In the genomic region with DNA sequence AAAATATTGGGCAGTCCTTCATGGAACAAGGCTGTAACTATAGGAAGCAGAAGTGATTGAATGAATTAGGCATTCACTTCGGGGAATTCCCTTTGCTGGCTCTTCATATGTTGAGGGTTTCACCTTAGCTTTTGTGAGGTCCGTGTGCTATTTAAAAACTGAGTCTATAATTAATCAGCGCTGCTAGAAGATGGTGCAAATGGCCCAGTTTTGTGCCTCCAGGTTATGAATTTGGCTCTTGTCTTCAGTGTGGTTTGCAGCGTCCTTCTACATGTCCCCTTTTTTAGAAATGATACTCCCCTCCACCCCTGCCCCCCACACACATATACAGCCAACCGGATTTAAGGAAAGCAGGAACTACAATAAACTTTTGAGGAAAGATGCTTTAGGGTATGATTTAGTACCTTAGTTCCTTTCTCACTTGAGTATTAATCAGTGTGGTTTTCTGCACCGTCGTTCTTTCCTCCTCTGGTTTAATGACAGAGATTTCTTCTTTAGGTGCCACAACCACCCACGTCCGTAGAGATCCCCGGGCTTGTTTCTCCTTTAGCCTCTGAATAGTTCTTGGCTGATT, we compare ENCODE assay signal across 1 cellular context.
TF ChIP-seq lines count a peak whose summit lies in the region.

No MANE protein-coding gene starts in this region.

TF ChIP-seq in GM12878, 131 proteins besides CTCF, POLR2A, EP300 and RAD21 (continued from another document and continues in another):
- TF ChIP-seq, protein P1, sequence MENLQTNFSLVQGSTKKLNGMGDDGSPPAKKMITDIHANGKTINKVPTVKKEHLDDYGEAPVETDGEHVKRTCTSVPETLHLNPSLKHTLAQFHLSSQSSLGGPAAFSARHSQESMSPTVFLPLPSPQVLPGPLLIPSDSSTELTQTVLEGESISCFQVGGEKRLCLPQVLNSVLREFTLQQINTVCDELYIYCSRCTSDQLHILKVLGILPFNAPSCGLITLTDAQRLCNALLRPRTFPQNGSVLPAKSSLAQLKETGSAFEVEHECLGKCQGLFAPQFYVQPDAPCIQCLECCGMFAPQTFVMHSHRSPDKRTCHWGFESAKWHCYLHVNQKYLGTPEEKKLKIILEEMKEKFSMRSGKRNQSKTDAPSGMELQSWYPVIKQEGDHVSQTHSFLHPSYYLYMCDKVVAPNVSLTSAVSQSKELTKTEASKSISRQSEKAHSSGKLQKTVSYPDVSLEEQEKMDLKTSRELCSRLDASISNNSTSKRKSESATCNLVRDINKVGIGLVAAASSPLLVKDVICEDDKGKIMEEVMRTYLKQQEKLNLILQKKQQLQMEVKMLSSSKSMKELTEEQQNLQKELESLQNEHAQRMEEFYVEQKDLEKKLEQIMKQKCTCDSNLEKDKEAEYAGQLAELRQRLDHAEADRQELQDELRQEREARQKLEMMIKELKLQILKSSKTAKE (IDR thresholded peaks at IDR 0.05; ENCODE audit: low read depth, poor library complexity, severe bottlenecking), result peak; percentile 34
- TF ChIP-seq, protein P2, sequence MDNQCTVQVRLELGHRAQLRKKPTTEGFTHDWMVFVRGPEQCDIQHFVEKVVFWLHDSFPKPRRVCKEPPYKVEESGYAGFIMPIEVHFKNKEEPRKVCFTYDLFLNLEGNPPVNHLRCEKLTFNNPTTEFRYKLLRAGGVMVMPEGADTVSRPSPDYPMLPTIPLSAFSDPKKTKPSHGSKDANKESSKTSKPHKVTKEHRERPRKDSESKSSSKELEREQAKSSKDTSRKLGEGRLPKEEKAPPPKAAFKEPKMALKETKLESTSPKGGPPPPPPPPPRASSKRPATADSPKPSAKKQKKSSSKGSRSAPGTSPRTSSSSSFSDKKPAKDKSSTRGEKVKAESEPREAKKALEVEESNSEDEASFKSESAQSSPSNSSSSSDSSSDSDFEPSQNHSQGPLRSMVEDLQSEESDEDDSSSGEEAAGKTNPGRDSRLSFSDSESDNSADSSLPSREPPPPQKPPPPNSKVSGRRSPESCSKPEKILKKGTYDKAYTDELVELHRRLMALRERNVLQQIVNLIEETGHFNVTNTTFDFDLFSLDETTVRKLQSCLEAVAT (IDR thresholded peaks at IDR 0.05), result 0 out of 2 replicates have a peak, but pooled peaks have one; percentile 52
- no peak for TF ChIP-seq PAX5 (IDR thresholded peaks at IDR 0.05; ENCODE audit: borderline replicate concordance, low read depth, low read length)
- no peak for TF ChIP-seq CBFB (IDR thresholded peaks at IDR 0.05; ENCODE audit: low read depth)
- TF ChIP-seq, protein P3, sequence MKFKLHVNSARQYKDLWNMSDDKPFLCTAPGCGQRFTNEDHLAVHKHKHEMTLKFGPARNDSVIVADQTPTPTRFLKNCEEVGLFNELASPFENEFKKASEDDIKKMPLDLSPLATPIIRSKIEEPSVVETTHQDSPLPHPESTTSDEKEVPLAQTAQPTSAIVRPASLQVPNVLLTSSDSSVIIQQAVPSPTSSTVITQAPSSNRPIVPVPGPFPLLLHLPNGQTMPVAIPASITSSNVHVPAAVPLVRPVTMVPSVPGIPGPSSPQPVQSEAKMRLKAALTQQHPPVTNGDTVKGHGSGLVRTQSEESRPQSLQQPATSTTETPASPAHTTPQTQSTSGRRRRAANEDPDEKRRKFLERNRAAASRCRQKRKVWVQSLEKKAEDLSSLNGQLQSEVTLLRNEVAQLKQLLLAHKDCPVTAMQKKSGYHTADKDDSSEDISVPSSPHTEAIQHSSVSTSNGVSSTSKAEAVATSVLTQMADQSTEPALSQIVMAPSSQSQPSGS (IDR thresholded peaks at IDR 0.05; ENCODE audit: low read length), result peak; percentile 63; the same call in 1 of the 2 replicates
- peak; percentile 73 for TF ChIP-seq MEF2B (IDR thresholded peaks at IDR 0.05; ENCODE audit: partially characterized antibody, poor library complexity, severe bottlenecking)
- TF ChIP-seq YY1 (IDR thresholded peaks at IDR 0.05; ENCODE audit: low read depth, low read length), result no peak
- 0 out of 2 replicates have a peak, but pooled peaks have one; percentile 17 for TF ChIP-seq JUNB (IDR thresholded peaks at IDR 0.05)
- no peak for TF ChIP-seq E2F4 (IDR thresholded peaks at IDR 0.05; ENCODE audit: low read depth, low read length)
- TF ChIP-seq EGR1 (IDR thresholded peaks at IDR 0.05; ENCODE audit: borderline replicate concordance in 1 of 2, low read depth in 2 of 2, low read length in 2 of 2), result peak in 1 of 2 experiments; percentile 61; a peak in 1 of 3 replicates
- TF ChIP-seq SUZ12 (IDR thresholded peaks at IDR 0.05; ENCODE audit: unreplicated experiment), result no peak
- TF ChIP-seq ZSCAN29 (IDR thresholded peaks at IDR 0.05), result no peak
- TF ChIP-seq RELA (IDR thresholded peaks at IDR 0.05; ENCODE audit: borderline replicate concordance, partially characterized antibody), result peak; percentile 37
- no peak for TF ChIP-seq CEBPB (IDR thresholded peaks at IDR 0.05; ENCODE audit: borderline replicate concordance in 1 of 2, low read depth in 2 of 2, low read length in 2 of 2)
- TF ChIP-seq RAD51 (IDR thresholded peaks at IDR 0.05), result peak; percentile 23; the same call in 1 of the 2 replicates
- TF ChIP-seq BACH1 (IDR thresholded peaks at IDR 0.05; ENCODE audit: borderline replicate concordance), result no peak
- no peak for TF ChIP-seq RFX5 (IDR thresholded peaks at IDR 0.05; ENCODE audit: low read depth, low read length)
- peak; percentile 63 for TF ChIP-seq EED (IDR thresholded peaks at IDR 0.05; ENCODE audit: low read depth)
- peak; percentile 77 for TF ChIP-seq MTA2 (IDR thresholded peaks at IDR 0.05; ENCODE audit: low read depth)
- peak; percentile 59; the same call in 1 of the 2 replicates for TF ChIP-seq DPF2 (IDR thresholded peaks at IDR 0.05)
- TF ChIP-seq ATF7 (IDR thresholded peaks at IDR 0.05; ENCODE audit: low read depth), result no peak
- no peak for TF ChIP-seq SUPT20H (IDR thresholded peaks at IDR 0.05; ENCODE audit: borderline replicate concordance, control insufficient read depth, low read depth, low read length)
- no peak for TF ChIP-seq ZNF687 (IDR thresholded peaks at IDR 0.05)
- TF ChIP-seq IKZF2 (IDR thresholded peaks at IDR 0.05), result peak; percentile 66 to 69; a peak in 3 of 4 replicates
- TF ChIP-seq, protein P4, sequence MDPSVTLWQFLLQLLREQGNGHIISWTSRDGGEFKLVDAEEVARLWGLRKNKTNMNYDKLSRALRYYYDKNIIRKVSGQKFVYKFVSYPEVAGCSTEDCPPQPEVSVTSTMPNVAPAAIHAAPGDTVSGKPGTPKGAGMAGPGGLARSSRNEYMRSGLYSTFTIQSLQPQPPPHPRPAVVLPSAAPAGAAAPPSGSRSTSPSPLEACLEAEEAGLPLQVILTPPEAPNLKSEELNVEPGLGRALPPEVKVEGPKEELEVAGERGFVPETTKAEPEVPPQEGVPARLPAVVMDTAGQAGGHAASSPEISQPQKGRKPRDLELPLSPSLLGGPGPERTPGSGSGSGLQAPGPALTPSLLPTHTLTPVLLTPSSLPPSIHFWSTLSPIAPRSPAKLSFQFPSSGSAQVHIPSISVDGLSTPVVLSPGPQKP (IDR thresholded peaks at IDR 0.05; ENCODE audit: low read depth, low read length), result no peak
- TF ChIP-seq, protein P5, sequence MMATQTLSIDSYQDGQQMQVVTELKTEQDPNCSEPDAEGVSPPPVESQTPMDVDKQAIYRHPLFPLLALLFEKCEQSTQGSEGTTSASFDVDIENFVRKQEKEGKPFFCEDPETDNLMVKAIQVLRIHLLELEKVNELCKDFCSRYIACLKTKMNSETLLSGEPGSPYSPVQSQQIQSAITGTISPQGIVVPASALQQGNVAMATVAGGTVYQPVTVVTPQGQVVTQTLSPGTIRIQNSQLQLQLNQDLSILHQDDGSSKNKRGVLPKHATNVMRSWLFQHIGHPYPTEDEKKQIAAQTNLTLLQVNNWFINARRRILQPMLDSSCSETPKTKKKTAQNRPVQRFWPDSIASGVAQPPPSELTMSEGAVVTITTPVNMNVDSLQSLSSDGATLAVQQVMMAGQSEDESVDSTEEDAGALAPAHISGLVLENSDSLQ (IDR thresholded peaks at IDR 0.05), result 0 out of 2 replicates have a peak, but pooled peaks have one; percentile 21
- no peak for TF ChIP-seq FOXK2 (IDR thresholded peaks at IDR 0.05)
- peak; percentile 55; the same call in 1 of the 2 replicates for TF ChIP-seq BCL11A (IDR thresholded peaks at IDR 0.05; ENCODE audit: low read depth, low read length)
- peak; percentile 74; the same call in 1 of the 2 replicates for TF ChIP-seq FOXM1 (IDR thresholded peaks at IDR 0.05; ENCODE audit: low read depth, low read length)
- TF ChIP-seq, protein P6, sequence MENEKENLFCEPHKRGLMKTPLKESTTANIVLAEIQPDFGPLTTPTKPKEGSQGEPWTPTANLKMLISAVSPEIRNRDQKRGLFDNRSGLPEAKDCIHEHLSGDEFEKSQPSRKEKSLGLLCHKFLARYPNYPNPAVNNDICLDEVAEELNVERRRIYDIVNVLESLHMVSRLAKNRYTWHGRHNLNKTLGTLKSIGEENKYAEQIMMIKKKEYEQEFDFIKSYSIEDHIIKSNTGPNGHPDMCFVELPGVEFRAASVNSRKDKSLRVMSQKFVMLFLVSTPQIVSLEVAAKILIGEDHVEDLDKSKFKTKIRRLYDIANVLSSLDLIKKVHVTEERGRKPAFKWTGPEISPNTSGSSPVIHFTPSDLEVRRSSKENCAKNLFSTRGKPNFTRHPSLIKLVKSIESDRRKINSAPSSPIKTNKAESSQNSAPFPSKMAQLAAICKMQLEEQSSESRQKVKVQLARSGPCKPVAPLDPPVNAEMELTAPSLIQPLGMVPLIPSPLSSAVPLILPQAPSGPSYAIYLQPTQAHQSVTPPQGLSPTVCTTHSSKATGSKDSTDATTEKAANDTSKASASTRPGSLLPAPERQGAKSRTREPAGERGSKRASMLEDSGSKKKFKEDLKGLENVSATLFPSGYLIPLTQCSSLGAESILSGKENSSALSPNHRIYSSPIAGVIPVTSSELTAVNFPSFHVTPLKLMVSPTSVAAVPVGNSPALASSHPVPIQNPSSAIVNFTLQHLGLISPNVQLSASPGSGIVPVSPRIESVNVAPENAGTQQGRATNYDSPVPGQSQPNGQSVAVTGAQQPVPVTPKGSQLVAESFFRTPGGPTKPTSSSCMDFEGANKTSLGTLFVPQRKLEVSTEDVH (IDR thresholded peaks at IDR 0.05; ENCODE audit: low read depth, partially characterized antibody), result no peak
- 0 out of 4 replicates have a peak, but pooled peaks of 1 of the 2 experiments have one; percentile 11 for TF ChIP-seq BHLHE40 (IDR thresholded peaks at IDR 0.05; ENCODE audit: borderline replicate concordance in 1 of 2, low read depth in 2 of 2, low read length in 1 of 2)
- TF ChIP-seq BRCA1 (IDR thresholded peaks at IDR 0.05; ENCODE audit: low read depth, low read length), result no peak
- TF ChIP-seq, protein P7, sequence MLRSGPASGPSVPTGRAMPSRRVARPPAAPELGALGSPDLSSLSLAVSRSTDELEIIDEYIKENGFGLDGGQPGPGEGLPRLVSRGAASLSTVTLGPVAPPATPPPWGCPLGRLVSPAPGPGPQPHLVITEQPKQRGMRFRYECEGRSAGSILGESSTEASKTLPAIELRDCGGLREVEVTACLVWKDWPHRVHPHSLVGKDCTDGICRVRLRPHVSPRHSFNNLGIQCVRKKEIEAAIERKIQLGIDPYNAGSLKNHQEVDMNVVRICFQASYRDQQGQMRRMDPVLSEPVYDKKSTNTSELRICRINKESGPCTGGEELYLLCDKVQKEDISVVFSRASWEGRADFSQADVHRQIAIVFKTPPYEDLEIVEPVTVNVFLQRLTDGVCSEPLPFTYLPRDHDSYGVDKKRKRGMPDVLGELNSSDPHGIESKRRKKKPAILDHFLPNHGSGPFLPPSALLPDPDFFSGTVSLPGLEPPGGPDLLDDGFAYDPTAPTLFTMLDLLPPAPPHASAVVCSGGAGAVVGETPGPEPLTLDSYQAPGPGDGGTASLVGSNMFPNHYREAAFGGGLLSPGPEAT (IDR thresholded peaks at IDR 0.05; ENCODE audit: low read depth), result peak; percentile 80
- peak; percentile 88 for TF ChIP-seq MEF2A (IDR thresholded peaks at IDR 0.05; ENCODE audit: insufficient read depth, low read depth, low read length)
- no peak for TF ChIP-seq MYB (IDR thresholded peaks at IDR 0.05; ENCODE audit: borderline replicate concordance, low read depth, low read length)
- TF ChIP-seq USF2 (IDR thresholded peaks at IDR 0.05; ENCODE audit: borderline replicate concordance, low read depth, low read length), result no peak
